ENCODE assay signal across 11 cellular contexts in the genomic region with DNA sequence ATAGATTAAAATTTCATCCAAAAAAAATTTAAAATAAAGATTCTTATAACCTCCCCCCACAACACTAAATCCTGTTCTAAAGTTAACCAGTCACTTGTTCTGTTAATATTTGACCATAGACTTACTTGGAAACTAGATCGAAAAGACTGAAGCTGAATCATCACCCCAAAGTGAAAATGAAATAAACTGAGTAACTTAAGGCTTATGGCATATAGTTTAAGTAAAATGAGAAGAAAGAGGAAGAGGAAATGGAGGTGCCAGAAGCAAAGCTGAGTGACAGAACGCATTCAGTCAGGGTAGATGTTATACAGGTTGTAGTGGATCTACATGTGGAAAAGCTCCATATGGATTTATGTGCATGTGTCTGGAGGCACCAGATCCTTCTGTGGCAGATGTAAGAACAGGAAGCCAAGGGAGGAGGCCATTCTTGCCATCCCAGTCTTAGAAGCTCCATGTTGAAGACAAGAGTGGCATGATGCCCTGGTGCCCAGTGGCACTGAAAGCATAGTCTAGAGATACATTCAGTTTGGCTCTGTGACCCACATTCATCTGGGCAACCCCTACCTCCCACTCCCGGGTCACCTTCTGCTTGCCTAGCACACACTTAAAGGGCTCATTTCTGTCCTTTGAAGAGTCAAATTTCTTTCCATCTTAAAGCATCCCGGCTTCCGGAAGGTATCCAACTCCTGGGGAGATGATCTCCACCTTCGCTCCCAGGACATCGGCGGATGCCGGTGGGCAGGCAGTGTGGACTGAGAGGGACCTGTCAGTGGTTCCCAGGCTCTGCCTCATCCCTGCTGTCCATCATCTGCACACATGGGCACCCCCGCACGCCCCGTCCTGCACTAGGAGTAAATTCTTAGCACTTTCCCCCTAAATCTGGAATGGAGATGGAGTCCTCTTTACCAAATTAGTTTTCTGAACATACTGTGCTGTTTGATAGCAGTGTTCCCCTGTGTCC.
DNase-seq lines count a peak whose midpoint lies in the region; ATAC-seq and TF ChIP-seq lines count a peak whose summit lies in the region.
"Had no signal": no experiment of that assay in that cellular context is flagged by ENCODE, and none has a peak within 500 bp of the region (broad histone marks: within the 10 kb centered on the region; RNA-seq: fewer than 3 reads in every experiment).

No MANE protein-coding gene starts in this region.

- no peaks in the 10 kb centered on the region for H4K20me1 ChIP-seq in osteoblast (ENCODE audit: insufficient read depth, low read length)

- no peaks in the 10 kb centered on the region for H3K79me2 ChIP-seq in osteoblast (ENCODE audit: insufficient read depth, low read length)

- no peak overlapping the region for H3K4me2 ChIP-seq in osteoblast (ENCODE audit: insufficient read depth, low read length)

- ATAC-seq in GM18861 (IDR thresholded peaks at IDR 0.05; ENCODE audit: unreplicated experiment) = peak; percentile 78
- ATAC-seq in GM21528 (IDR thresholded peaks at IDR 0.05; ENCODE audit: low FRiP score, unreplicated experiment) = peak; percentile 67
- ATAC-seq in left lobe of liver = peak; percentile 48
- no peak for ATAC-seq in lower lobe of right lung
- ATAC-seq: left lung had no signal

- H3K27me3 ChIP-seq in lower lobe of right lung (ENCODE audit: low read depth) (no peaks in the 10 kb centered on the region), osteoblast (ENCODE audit: insufficient read depth, low read length) (no peaks in the 10 kb centered on the region)
- H3K27me3 ChIP-seq: left lung, stomach had no signal

- intact Hi-C loops in lower lobe of right lung (cut with DNase I) = no loop called here

- H3K9me3 ChIP-seq in lower lobe of right lung = no peaks in the 10 kb centered on the region
- H3K9me3 ChIP-seq in osteoblast (ENCODE audit: low read depth, low read length) = no peaks in the 10 kb centered on the region
- H3K9me3 ChIP-seq: left lung, stomach had no signal

- DNase-seq in OCI-M1 (lab: John Stamatoyannopoulos, UW) (peak; percentile 31), left lobe of liver (ENCODE audit: low spot score) (no peak), NCI-H2196 (lab: John Stamatoyannopoulos, UW; ENCODE audit: unreplicated experiment) (no peak), lower lobe of right lung (no peak), NCI-H446 treated with DMSO at 0.1 percent for 48 hours (lab: John Stamatoyannopoulos, UW) (no peak), osteoblast (ENCODE audit: insufficient read length, low spot score, missing footprints) (no peak)
- DNase-seq: NCI-H1092 treated with DMSO at 0.1 percent for 48 hours, stomach had no signal

- H2AFZ ChIP-seq in osteoblast (ENCODE audit: low read length) = no peak overlapping the region

- H3K27ac ChIP-seq in lower lobe of right lung = no peak overlapping the region
- H3K27ac ChIP-seq in osteoblast (ENCODE audit: low read depth, low read length) = no peak overlapping the region
- H3K27ac ChIP-seq: left lung, stomach had no signal

- TF ChIP-seq CTCF in lower lobe of right lung (IDR thresholded peaks at IDR 0.05) (no peak), osteoblast (IDR thresholded peaks at IDR 0.05; ENCODE audit: extremely low read depth, low read depth, low read length) (no peak)

- no peaks in the 10 kb centered on the region for H3K36me3 ChIP-seq in lower lobe of right lung
- no peaks in the 10 kb centered on the region for H3K36me3 ChIP-seq in osteoblast (ENCODE audit: insufficient read depth, low read length)
- H3K36me3 ChIP-seq: left lung had no signal

- H3K4me3 ChIP-seq in lower lobe of right lung (no peak overlapping the region), osteoblast (ENCODE audit: insufficient read depth, low read length) (no peak overlapping the region)
- H3K4me3 ChIP-seq: left lung, stomach had no signal

- H3K4me1 ChIP-seq in lower lobe of right lung (no peaks in the 10 kb centered on the region), osteoblast (ENCODE audit: insufficient read depth, low read length) (no peaks in the 10 kb centered on the region)

Comparison
In these comparisons a context has a peak if more than half of its experiments do, and no peak if none do; other contexts are left out.
1. ATAC-seq: peak in GM18861 (single experiment), GM21528 (single experiment) and left lobe of liver (single experiment); none in lower lobe of right lung (0 of 2).